ENCODE assay signal across 19 cellular contexts in genomic region chr6:106286746-106287145, GRCh38. TPM values are rescaled to one million over a fixed set of nuclear protein-coding genes. Genes with fewer than 3 reads are reported as not detected.
DNase-seq lines count a peak whose midpoint lies in the region; ATAC-seq and TF ChIP-seq lines count a peak whose summit lies in the region.
"Had no signal": no experiment of that assay in that cellular context is flagged by ENCODE, and none has a peak within 500 bp of the region (broad histone marks: within the 10 kb centered on the region; RNA-seq: fewer than 3 reads in every experiment).

No MANE protein-coding gene starts in this region.

- dilution Hi-C loops in mammary epithelial cell (cut with HindIII; ENCODE audit: low sequenced_read_pairs), result no loop called here

- no peak overlapping the region for H2BK15ac ChIP-seq in mesendoderm (replicated peaks; ENCODE audit: low read depth)

- no peak overlapping the region for H3K9ac ChIP-seq in HUES48 (ENCODE audit: low read depth, low read length)
- no peak overlapping the region for H3K9ac ChIP-seq in mesendoderm (ENCODE audit: low read length)
- no peak overlapping the region for H3K9ac ChIP-seq in trophoblast cell (ENCODE audit: low read length)
- no peak overlapping the region for H3K9ac ChIP-seq in Karpas-422 (ENCODE audit: low read length)
- no peak overlapping the region for H3K9ac ChIP-seq in mammary epithelial cell (ENCODE audit: insufficient read depth, low read length)
- H3K9ac ChIP-seq: BLaER1 treated with 17β-estradiol and CSF1 and Interleukin-3, amounts not matched to agents 10 nM and 100 nM had no signal

- H3K14ac ChIP-seq in trophoblast cell (ENCODE audit: low read length), result no peak overlapping the region

- H2AK5ac ChIP-seq in mesendoderm (ENCODE audit: low read length), result no peak overlapping the region
- no peak overlapping the region for H2AK5ac ChIP-seq in trophoblast cell (ENCODE audit: low read length)

- H3K4me3 ChIP-seq in HUES48 (ENCODE audit: low read depth, low read length) (no peak overlapping the region), mesendoderm (ENCODE audit: low read length) (no peak overlapping the region), trophoblast cell (ENCODE audit: low read depth, low read length) (no peak overlapping the region), Karpas-422 (ENCODE audit: low read length) (no peak overlapping the region), mammary epithelial cell (replicated peaks in 1 of 3; ENCODE audit: insufficient read depth in 1 of 3, low read depth in 2 of 3, low read length in 3 of 3) (no peak overlapping the region)
- H3K4me3 ChIP-seq: BLaER1 treated with 17β-estradiol and CSF1 and Interleukin-3, amounts not matched to agents 10 nM and 100 nM; HAP-1 had no signal

- H3K27ac ChIP-seq in HUES48 (ENCODE audit: low read depth, low read length) (peak overlapping the region; percentile 18), mesendoderm (ENCODE audit: low read depth, low read length) (peak overlapping the region; percentile 39), trophoblast cell (ENCODE audit: low read depth, low read length) (no peak overlapping the region), Karpas-422 (ENCODE audit: low read length) (no peak overlapping the region), mammary epithelial cell (ENCODE audit: insufficient read depth, low read depth, low read length) (no peak overlapping the region)
- H3K27ac ChIP-seq: BLaER1 treated with 17β-estradiol and CSF1 and Interleukin-3, amounts not matched to agents 10 nM and 100 nM had no signal

- peak overlapping the region; percentile 44 for H2BK5ac ChIP-seq in mesendoderm (ENCODE audit: low read length)
- no peak overlapping the region for H2BK5ac ChIP-seq in trophoblast cell (ENCODE audit: low read depth, low read length, poor library complexity)

- intact Hi-C loops in mammary epithelial cell (cut with micrococcal nuclease), result no loop called here

- no peaks in the 10 kb centered on the region for H3K27me3 ChIP-seq in HUES48 (ENCODE audit: control insufficient read depth, insufficient read depth, low read length)
- no peaks in the 10 kb centered on the region for H3K27me3 ChIP-seq in mesendoderm (ENCODE audit: insufficient read depth, low read length, poor library complexity)
- H3K27me3 ChIP-seq in trophoblast cell (ENCODE audit: insufficient read depth, low read length), result no peaks in the 10 kb centered on the region
- H3K27me3 ChIP-seq in Karpas-422 (ENCODE audit: low read length), result no peaks in the 10 kb centered on the region
- H3K27me3 ChIP-seq in mammary epithelial cell (ENCODE audit: insufficient read depth, low read length), result no peaks in the 10 kb centered on the region
- H3K27me3 ChIP-seq: BLaER1 treated with 17β-estradiol and CSF1 and Interleukin-3, amounts not matched to agents 10 nM and 100 nM had no signal

- H4K91ac ChIP-seq in trophoblast cell (ENCODE audit: low read depth, low read length), result no peak overlapping the region

- H3K36me3 ChIP-seq in HUES48 (ENCODE audit: control insufficient read depth, insufficient read depth, low read length) (peaks cover 14% of the 10 kb centered on the region), mesendoderm (ENCODE audit: control insufficient read depth, insufficient read depth, low read length) (no peaks in the 10 kb centered on the region), trophoblast cell (ENCODE audit: control insufficient read depth in 1 of 2, insufficient read depth in 2 of 2, low read length in 2 of 2) (peaks cover 2 to 4% of the 10 kb centered on the region in 2 experiments), Karpas-422 (ENCODE audit: insufficient read depth, low read length) (peaks cover 26% of the 10 kb centered on the region), mammary epithelial cell (ENCODE audit: insufficient read depth, low read length) (peaks cover 8% of the 10 kb centered on the region)

- TF ChIP-seq CTCF in chondrocyte (IDR thresholded peaks at IDR 0.05) (no peak), mammary epithelial cell (conservative IDR thresholded peaks at IDR 0.05 in 1 of 2, IDR thresholded peaks at IDR 0.05 in 1 of 2; ENCODE audit: extremely low read depth in 1 of 2, insufficient read depth in 1 of 2, low read depth in 1 of 2, low read length in 2 of 2) (no peak)

- H3K4me2 ChIP-seq in mesendoderm (ENCODE audit: low read length), result no peak overlapping the region
- H3K4me2 ChIP-seq in trophoblast cell (ENCODE audit: low read length), result no peak overlapping the region
- no peak overlapping the region for H3K4me2 ChIP-seq in Karpas-422 (ENCODE audit: low read depth, low read length, poor library complexity, severe bottlenecking)
- H3K4me2 ChIP-seq in mammary epithelial cell (ENCODE audit: insufficient read depth, low read depth, low read length), result no peak overlapping the region
- H3K4me2 ChIP-seq: BLaER1 treated with 17β-estradiol and CSF1 and Interleukin-3, amounts not matched to agents 10 nM and 100 nM had no signal

- no peak overlapping the region for H4K12ac ChIP-seq in trophoblast cell (ENCODE audit: low read depth, low read length)

- no peak overlapping the region for H2AFZ ChIP-seq in trophoblast cell (ENCODE audit: insufficient read depth, low read length, poor library complexity)
- no peak overlapping the region for H2AFZ ChIP-seq in Karpas-422 (ENCODE audit: low read length)
- no peak overlapping the region for H2AFZ ChIP-seq in mammary epithelial cell (ENCODE audit: low read depth, low read length)

- H2BK120ac ChIP-seq in mesendoderm (ENCODE audit: low read depth, low read length) (no peak overlapping the region), trophoblast cell (ENCODE audit: insufficient read depth, low read length, poor library complexity) (no peak overlapping the region)

- H3K4ac ChIP-seq in mesendoderm (ENCODE audit: low read depth, low read length) (no peak overlapping the region), trophoblast cell (ENCODE audit: low read depth, low read length) (no peak overlapping the region)

- H3K9me2 ChIP-seq in Karpas-422 (replicated peaks; ENCODE audit: insufficient read depth, low read length), result no peaks in the 10 kb centered on the region

- H3K18ac ChIP-seq in mesendoderm (ENCODE audit: low read length) (peak overlapping the region; percentile 40), trophoblast cell (ENCODE audit: low read length) (no peak overlapping the region)

- H3K9me3 Mint-ChIP-seq in chondrocyte (ENCODE audit: low read depth), result peaks cover 5% of the 10 kb centered on the region
- peaks cover 11% of the 10 kb centered on the region for H3K9me3 Mint-ChIP-seq in T-helper 2 cell treated with Interferon-gamma antibody and Interleukin-4, amounts not matched to agents 5 μg/mL and 100 μg/mL, for 36 hours
- H3K9me3 Mint-ChIP-seq: CD8-positive, alpha-beta memory T cell had no signal

- peaks cover 9% of the 10 kb centered on the region; the same call in 1 of the 2 replicates for H3K4me1 ChIP-seq in HUES48 (ENCODE audit: control insufficient read depth, insufficient read depth, low read length)
- peaks cover 9% of the 10 kb centered on the region for H3K4me1 ChIP-seq in mesendoderm (ENCODE audit: control insufficient read depth, low read depth, low read length)
- peaks cover 0 to 7% of the 10 kb centered on the region in 2 experiments for H3K4me1 ChIP-seq in trophoblast cell (ENCODE audit: control insufficient read depth in 1 of 2, insufficient read depth in 2 of 2, low read length in 2 of 2)
- peaks cover 5% of the 10 kb centered on the region for H3K4me1 ChIP-seq in Karpas-422 (ENCODE audit: low read length)
- H3K4me1 ChIP-seq in mammary epithelial cell (ENCODE audit: insufficient read depth, low read length), result peaks cover 4% of the 10 kb centered on the region
- H3K4me1 ChIP-seq: BLaER1 treated with 17β-estradiol and CSF1 and Interleukin-3, amounts not matched to agents 10 nM and 100 nM; HAP-1 had no signal

- H3K9me3 ChIP-seq in HUES48 (ENCODE audit: control insufficient read depth, insufficient read depth, low read length), result no peaks in the 10 kb centered on the region
- H3K9me3 ChIP-seq in trophoblast cell (ENCODE audit: insufficient read depth, low read depth, low read length), result no peaks in the 10 kb centered on the region
- H3K9me3 ChIP-seq in Karpas-422 (ENCODE audit: low read length), result no peaks in the 10 kb centered on the region
- H3K9me3 ChIP-seq in mammary epithelial cell (replicated peaks; ENCODE audit: insufficient read depth, low read length), result peaks cover 15% of the 10 kb centered on the region
- H3K9me3 ChIP-seq: HAP-1 had no signal

- H3K79me1 ChIP-seq in mesendoderm (ENCODE audit: low read length) (peaks cover 7% of the 10 kb centered on the region), trophoblast cell (ENCODE audit: low read length) (no peaks in the 10 kb centered on the region)

- no peaks in the 10 kb centered on the region for H3K27me3 Mint-ChIP-seq in chondrocyte (ENCODE audit: low read depth)
- no peaks in the 10 kb centered on the region for H3K27me3 Mint-ChIP-seq in T-helper 2 cell treated with Interferon-gamma antibody and Interleukin-4, amounts not matched to agents 5 μg/mL and 100 μg/mL, for 36 hours (ENCODE audit: low read depth)
- H3K27me3 Mint-ChIP-seq: B cell; CD4-positive, CD25-positive, alpha-beta regulatory T cell; CD8-positive, alpha-beta memory T cell had no signal

- H3K56ac ChIP-seq in mesendoderm (ENCODE audit: low read length), result no peak overlapping the region

- peak overlapping the region; percentile 53 for H3K27ac Mint-ChIP-seq in chondrocyte (ENCODE audit: unreplicated experiment)
- no peak overlapping the region for H3K27ac Mint-ChIP-seq in T-helper 2 cell treated with Interferon-gamma antibody and Interleukin-4, amounts not matched to agents 5 μg/mL and 100 μg/mL, for 36 hours
- H3K27ac Mint-ChIP-seq: B cell; CD8-positive, alpha-beta memory T cell had no signal

- WGBS in mesendoderm (ENCODE audit: extremely low coverage, insufficient coverage, low lambda C conversion rate), result no CpG with 5 or more reads among the region's 1 CpG
- WGBS in trophoblast cell (ENCODE audit: extremely low coverage, insufficient coverage, insufficient read length), result no CpG with 5 or more reads among the region's 1 CpG
- WGBS in mammary epithelial cell (ENCODE audit: low coverage, missing lambda C conversion rate), result 100% methylated on average over 1 of the region's 1 CpG

- ATAC-seq in HG02763 (IDR thresholded peaks at IDR 0.05; ENCODE audit: unreplicated experiment), result no peak

- H2BK12ac ChIP-seq in trophoblast cell (ENCODE audit: low read length), result no peak overlapping the region

- peaks cover 10% of the 10 kb centered on the region for H3K4me1 Mint-ChIP-seq in chondrocyte (ENCODE audit: low read depth)
- H3K4me1 Mint-ChIP-seq in T-helper 2 cell treated with Interferon-gamma antibody and Interleukin-4, amounts not matched to agents 5 μg/mL and 100 μg/mL, for 36 hours (ENCODE audit: low read depth), result peaks cover 23% of the 10 kb centered on the region

- H3K4me3 Mint-ChIP-seq in chondrocyte (ENCODE audit: unreplicated experiment), result no peak overlapping the region
- no peak overlapping the region for H3K4me3 Mint-ChIP-seq in T-helper 2 cell treated with Interferon-gamma antibody and Interleukin-4, amounts not matched to agents 5 μg/mL and 100 μg/mL, for 36 hours
- H3K4me3 Mint-ChIP-seq: B cell; CD4-positive, CD25-positive, alpha-beta regulatory T cell had no signal

- CTCF ChIA-PET in mammary epithelial cell (lab: Charles Lee; ENCODE audit: low non-redundant PET), result interaction anchor here (0.6 kb wide), 1 partner anchor 14 kb away, joined by 9 read pairs; no protein-coding TSS in a partner anchor

- H3K23ac ChIP-seq in mesendoderm (ENCODE audit: low read length) (no peak overlapping the region), trophoblast cell (ENCODE audit: low read length) (no peak overlapping the region)

- peaks cover 12% of the 10 kb centered on the region for H3K36me3 Mint-ChIP-seq in chondrocyte (ENCODE audit: low read depth)
- peaks cover 35% of the 10 kb centered on the region for H3K36me3 Mint-ChIP-seq in T-helper 2 cell treated with Interferon-gamma antibody and Interleukin-4, amounts not matched to agents 5 μg/mL and 100 μg/mL, for 36 hours (ENCODE audit: low read depth)

- H3K79me2 ChIP-seq in mesendoderm (ENCODE audit: control insufficient read depth, insufficient read depth, low read length) (peaks cover 14% of the 10 kb centered on the region), trophoblast cell (ENCODE audit: control insufficient read depth, insufficient read depth, low read length, poor library complexity) (no peaks in the 10 kb centered on the region), Karpas-422 (ENCODE audit: low read length) (peaks cover 96% of the 10 kb centered on the region), mammary epithelial cell (ENCODE audit: insufficient read depth, low read length) (peaks cover 81% of the 10 kb centered on the region)

- H4K8ac ChIP-seq in mesendoderm (ENCODE audit: low read depth, low read length) (no peak overlapping the region), trophoblast cell (ENCODE audit: low read depth, low read length) (no peak overlapping the region)

- H4K20me1 ChIP-seq in Karpas-422 (ENCODE audit: insufficient read depth, low read depth, low read length) (no peaks in the 10 kb centered on the region), mammary epithelial cell (ENCODE audit: insufficient read depth, low read length) (no peaks in the 10 kb centered on the region)

- H4K5ac ChIP-seq in mesendoderm (ENCODE audit: low read length), result no peak overlapping the region

- in situ Hi-C loops in mammary epithelial cell (cut with MboI; ENCODE audit: low sequenced_read_pairs in 2 of 2), result loop anchor here in 1 of 2 donors (25.0 kb wide), 2 partner anchors 549 to 799 kb away; no protein-coding TSS in a partner anchor

- DNase-seq in chondrocyte (ENCODE audit: low spot score) (no peak), mesendoderm (no peak), trophoblast cell (peak; percentile 62 to 78), Karpas-422 (no peak), mammary epithelial cell (no peak)
- DNase-seq in T-helper 2 cell treated with Interferon-gamma antibody and Interleukin-4, amounts not matched to agents 5 μg/mL and 100 μg/mL, for 36 hours (ENCODE audit: low spot score), result no peak
- DNase-seq: CD4-positive, CD25-positive, alpha-beta regulatory T cell; CD8-positive, alpha-beta memory T cell; COR-L47; DMS 273 treated with DMSO at 0.1 percent for 48 hours; DMS53; DND-41; EL; IMR-90 had no signal

- no TSS peak for BruUV-seq in mammary epithelial cell (replicated peaks; lab: Mats Ljungman, UMichigan)

RNA-seq across cellular contexts. Expression of gene ATG5, which starts 38.8 kb away (rescaled TPM):
- 21.4 to 24.7 TPM (median 23.7 TPM) in 3 replicates for total RNA-seq in chondrocyte
- 23.9 TPM for polyA plus RNA-seq in mesendoderm (2013, experiment 1 of 2)
- 25.5 TPM for polyA plus RNA-seq in mesendoderm (2013, experiment 2 of 2)
- polyA plus RNA-seq in trophoblast cell (2013), result 26.3 and 26.4 TPM in 2 replicates
- 26.7 and 63.3 TPM in 2 replicates for total RNA-seq in Karpas-422 (2014; rRNA removed; shearing (Covaris generic); ENCODE audit: low replicate concordance)
- 10 to 100 TPM; 34.5 to 46.0 TPM for total RNA-seq in mammary epithelial cell
- 22.6 TPM for polyA plus RNA-seq in mammary epithelial cell
- polyA minus RNA-seq in mammary epithelial cell, result 52.8 TPM

Comparison
In these comparisons a context has a peak if more than half of its experiments do, and no peak if none do; other contexts are left out.
1. H3K27ac ChIP-seq: peak in HUES48 (single experiment) and mesendoderm (single experiment); none in trophoblast cell (single experiment), Karpas-422 (single experiment) and mammary epithelial cell (single experiment).
2. DNase-seq: peak in trophoblast cell (2 of 2); none in chondrocyte (single experiment), mesendoderm (single experiment), Karpas-422 (single experiment), T-helper 2 cell treated with Interferon-gamma antibody and Interleukin-4, amounts not matched to agents 5 μg/mL and 100 μg/mL, for 36 hours (single experiment) and mammary epithelial cell (single experiment).